ENCODE assay signal across 8 cellular contexts in the genomic region with DNA sequence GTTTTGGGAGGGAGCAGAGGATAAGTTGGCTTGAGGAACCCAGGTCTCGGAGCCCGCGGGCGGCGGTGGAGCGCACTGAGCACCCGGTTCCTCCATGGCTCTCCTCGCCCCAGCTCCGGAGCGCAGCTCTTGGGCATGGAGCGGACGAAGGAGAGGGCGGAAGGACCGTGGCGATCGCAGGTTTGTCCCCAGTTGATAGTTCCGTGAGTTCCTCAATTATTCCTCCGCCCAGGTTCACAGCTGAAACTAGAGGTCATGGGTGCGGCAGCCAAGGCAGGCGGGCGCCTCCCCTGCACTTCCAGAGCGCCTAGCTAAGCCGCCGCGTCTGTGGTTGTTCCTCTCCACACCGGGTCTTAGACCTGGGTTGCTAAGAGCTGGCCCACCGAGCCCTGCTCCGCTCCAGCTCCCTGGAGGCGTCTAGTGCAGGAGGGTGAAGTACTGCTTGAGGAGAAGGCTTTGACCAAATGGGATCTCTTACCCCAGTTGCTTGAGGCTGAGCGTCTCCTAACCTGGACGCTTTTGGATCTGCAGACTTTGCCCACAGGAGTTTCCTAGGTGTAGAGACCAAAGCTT. TPM values are rescaled to one million over a fixed set of nuclear protein-coding genes. Genes with fewer than 3 reads are reported as not detected.
DNase-seq lines count a peak whose midpoint lies in the region; ATAC-seq, FAIRE-seq and TF ChIP-seq lines count a peak whose summit lies in the region.

Gene HTR1B (minus strand): TSS at position 184 of the 573 bp plus-strand sequence. CDS start 88 bp downstream, at position 96.

- 2% methylated on average over 31 of the region's 31 CpGs for WGBS in right cardiac atrium
- 27% methylated on average over 6 of the region's 31 CpGs for WGBS in HepG2 (ENCODE audit: low lambda C conversion rate)

- no peaks in the 10 kb centered on the region for H3K36me3 Mint-ChIP-seq in WTC11

- no peaks in the 10 kb centered on the region for H4K20me1 ChIP-seq in HepG2 (ENCODE audit: insufficient read depth, low read length)

- no peak within 1 kb of the TSS for H3K9ac ChIP-seq in HepG2 (ENCODE audit: insufficient read depth, low read depth, low read length)

- intact Hi-C loops in right cardiac atrium (cut with DNase I), result loop anchor here in 1 of 4 donors (10.0 kb wide), 1 partner anchor 1529 kb away; no protein-coding TSS in a partner anchor
- intact Hi-C loops in HepG2 (cut with micrococcal nuclease; ENCODE audit: unreplicated experiment), result loop anchor here (10.0 kb wide), 1 partner anchor 281 kb away; no protein-coding TSS in a partner anchor

- TF ChIP-seq POLR2A in HepG2 (IDR thresholded peaks at IDR 0.05; ENCODE audit: insufficient read depth in 1 of 2, low read depth in 2 of 2, low read length in 2 of 2), result no peak

- H3K27me3 ChIP-seq in right cardiac atrium (ENCODE audit: control insufficient read depth, insufficient read depth), result no peaks in the 10 kb centered on the region
- peaks cover 1 to 44% of the 10 kb centered on the region in 2 experiments; a peak in 3 of 5 replicates for H3K27me3 ChIP-seq in HepG2 (ENCODE audit: control insufficient read depth in 1 of 2, insufficient read depth in 2 of 2, low read length in 2 of 2)

- H3K4me3 ChIP-seq in right cardiac atrium (ENCODE audit: low read length) (peak within 1 kb of the TSS; percentile 21), retinal pigment epithelial cell (ENCODE audit: low read length) (peak within 1 kb of the TSS; percentile 45), HepG2 (replicated peaks in 1 of 3; ENCODE audit: insufficient read depth in 1 of 3, low read depth in 2 of 3, low read length in 3 of 3) (no peak within 1 kb of the TSS)

- H2AFZ ChIP-seq in HepG2 (ENCODE audit: low read length), result no peak within 1 kb of the TSS

- TF ChIP-seq EP300 in HepG2 (IDR thresholded peaks at IDR 0.05; ENCODE audit: low read depth in 2 of 2, low read length in 2 of 2) (no peak), HepG2 (CRISPR knock-in tag; IDR thresholded peaks at IDR 0.05; ENCODE audit: borderline replicate concordance) (no peak)

- no peak for TF ChIP-seq CTCF in GM20000 (IDR thresholded peaks at IDR 0.05; ENCODE audit: extremely low read depth, missing control alignments)
- TF ChIP-seq CTCF in WTC11 (IDR thresholded peaks at IDR 0.05), result no peak
- TF ChIP-seq CTCF in retinal pigment epithelial cell (conservative IDR thresholded peaks at IDR 0.05; ENCODE audit: low read depth, low read length), result no peak
- no peak for TF ChIP-seq CTCF in HepG2 (CRISPR knock-in tag; IDR thresholded peaks at IDR 0.05)

- H3K36me3 ChIP-seq in HepG2 (replicated peaks in 1 of 2; ENCODE audit: control insufficient read depth in 1 of 2, insufficient read depth in 2 of 2, low read length in 2 of 2), result no peaks in the 10 kb centered on the region

- peak; percentile 16 for DNase-seq in GM20000 (ENCODE audit: low spot score)
- DNase-seq in WTC11 (ENCODE audit: low spot score), result peak; percentile 42
- DNase-seq in right cardiac atrium, result peak in 2 of 3 donors; percentile 24 to 41
- DNase-seq in retinal pigment epithelial cell (ENCODE audit: low read depth), result no peak
- no peak for DNase-seq in HepG2 (ENCODE audit: low spot score)
- no peak for DNase-seq in stimulated activated CD4-positive, alpha-beta T cell treated with anti-CD3 and anti-CD28 coated beads, Interleukin-2, amount 100 ng/mL, for 48 hours

- FAIRE-seq in HepG2 (lab: Jason Lieb, UNC), result no peak

- peaks cover 70% of the 10 kb centered on the region for H3K27me3 Mint-ChIP-seq in WTC11 (ENCODE audit: low read depth)

- CTCF ChIA-PET in WTC11 (lab: Charles Lee) (interaction anchor here (0.6 to 3.4 kb wide), 12 partner anchors 13 to 916 kb away, joined by 3 to 23 read pairs (median 4); no protein-coding TSS in a partner anchor), HepG2 (lab: Yijun Ruan, JAX; ENCODE audit: low intra/inter-chr PET ratio, low total read pairs) (no interaction called here)

- peak within 1 kb of the TSS; percentile 93 for H3K4me3 Mint-ChIP-seq in WTC11

- H3K4me1 ChIP-seq in right cardiac atrium (ENCODE audit: control insufficient read depth, insufficient read depth, low read length) (peaks cover 2% of the 10 kb centered on the region), HepG2 (ENCODE audit: insufficient read depth, low read length) (no peaks in the 10 kb centered on the region)

- ATAC-seq in WTC11 (peak; percentile 10), right cardiac atrium (no peak), HepG2 (no peak; the same call in 2 of the 3 replicates), GM21381 (IDR thresholded peaks at IDR 0.05; ENCODE audit: unreplicated experiment) (no peak), HG03135 (IDR thresholded peaks at IDR 0.05; ENCODE audit: unreplicated experiment) (no peak)

- in situ Hi-C loops in HepG2 (cut with HindIII; ENCODE audit: extremely low pct_ligation_motif_present, low pct_unique_long_range_greater_than_20kb), result no loop called here

- BruUV-seq in HepG2 (replicated peaks; lab: Mats Ljungman, UMichigan), result no TSS peak

- no peak within 1 kb of the TSS for H3K4me2 ChIP-seq in HepG2 (ENCODE audit: low read depth, low read length)

- no peaks in the 10 kb centered on the region for H3K9me3 ChIP-seq in right cardiac atrium (ENCODE audit: control insufficient read depth, low read length)
- H3K9me3 ChIP-seq in HepG2 (ENCODE audit: low read length), result no peaks in the 10 kb centered on the region

- peaks cover 39% of the 10 kb centered on the region for H3K4me1 Mint-ChIP-seq in WTC11

- no peaks in the 10 kb centered on the region for H3K9me3 Mint-ChIP-seq in WTC11

- POLR2A ChIA-PET in WTC11 (lab: Charles Lee), result no interaction called here
- POLR2A ChIA-PET in HepG2 (lab: Yijun Ruan, JAX), result no interaction called here

- no peaks in the 10 kb centered on the region for H3K79me2 ChIP-seq in HepG2 (ENCODE audit: insufficient read depth, low read length)

- no peak for TF ChIP-seq RAD21 in HepG2 (CRISPR knock-in tag; IDR thresholded peaks at IDR 0.05)

- H3K27ac ChIP-seq in right cardiac atrium (ENCODE audit: low read length) (no peak within 1 kb of the TSS), HepG2 (ENCODE audit: extremely low read length, insufficient read depth, low read length) (no peak within 1 kb of the TSS)

- H3K27ac Mint-ChIP-seq in WTC11, result no peak within 1 kb of the TSS

TF ChIP-seq in WTC11, 78 proteins besides CTCF, POLR2A, EP300 and RAD21 (continues in another document):
- TF ChIP-seq ZSCAN18 (CRISPR knock-in tag; IDR thresholded peaks at IDR 0.05) (no peak), JUN (CRISPR knock-in tag; IDR thresholded peaks at IDR 0.05) (0 out of 2 replicates have a peak, but pooled peaks have one; percentile 23), NFE2L1 (CRISPR knock-in tag; IDR thresholded peaks at IDR 0.05) (no peak)

TF ChIP-seq in HepG2, 621 proteins besides CTCF, POLR2A, EP300 and RAD21:
- TF ChIP-seq ZNF331 (CRISPR knock-in tag; IDR thresholded peaks at IDR 0.05) (no peak), U2AF1 (optimal IDR thresholded peaks at IDR 0.05; ENCODE audit: low read depth, low read length) (no peak), MIXL1 (CRISPR knock-in tag; IDR thresholded peaks at IDR 0.05) (no peak)
- TF ChIP-seq, protein P1, sequence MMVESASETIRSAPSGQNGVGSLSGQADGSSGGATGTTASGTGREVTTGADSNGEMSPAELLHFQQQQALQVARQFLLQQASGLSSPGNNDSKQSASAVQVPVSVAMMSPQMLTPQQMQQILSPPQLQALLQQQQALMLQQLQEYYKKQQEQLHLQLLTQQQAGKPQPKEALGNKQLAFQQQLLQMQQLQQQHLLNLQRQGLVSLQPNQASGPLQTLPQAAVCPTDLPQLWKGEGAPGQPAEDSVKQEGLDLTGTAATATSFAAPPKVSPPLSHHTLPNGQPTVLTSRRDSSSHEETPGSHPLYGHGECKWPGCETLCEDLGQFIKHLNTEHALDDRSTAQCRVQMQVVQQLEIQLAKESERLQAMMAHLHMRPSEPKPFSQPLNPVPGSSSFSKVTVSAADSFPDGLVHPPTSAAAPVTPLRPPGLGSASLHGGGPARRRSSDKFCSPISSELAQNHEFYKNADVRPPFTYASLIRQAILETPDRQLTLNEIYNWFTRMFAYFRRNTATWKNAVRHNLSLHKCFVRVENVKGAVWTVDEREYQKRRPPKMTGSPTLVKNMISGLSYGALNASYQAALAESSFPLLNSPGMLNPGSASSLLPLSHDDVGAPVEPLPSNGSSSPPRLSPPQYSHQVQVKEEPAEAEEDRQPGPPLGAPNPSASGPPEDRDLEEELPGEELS (CRISPR knock-in tag; IDR thresholded peaks at IDR 0.05), result no peak

RNA-seq across cellular contexts. Expression of gene HTR1B, which starts in this region (rescaled TPM):
- total RNA-seq in WTC11 (2021), result 1.5 to 1.7 TPM (median 1.6 TPM) in 3 replicates
- not detected for total RNA-seq in right cardiac atrium
- not detected for polyA plus RNA-seq in right cardiac atrium
- not detected in 2 replicates for total RNA-seq in HepG2 (2016; rRNA removed; fragmentation: Illumina TruSeq; extraction: Trizol)
- not detected in 2 replicates for total RNA-seq in HepG2 (2016; cell fraction: cytosol; rRNA removed; fragmentation: Illumina TruSeq; extraction: Trizol; ENCODE audit: low read depth)
- not detected in 2 replicates for total RNA-seq in HepG2 (2016; cell fraction: insoluble cytoplasmic fraction; rRNA removed; fragmentation: Illumina TruSeq; extraction: Trizol)
- total RNA-seq in HepG2 (2016; cell fraction: membrane; rRNA removed; fragmentation: Illumina TruSeq; extraction: Trizol), result not detected in 2 replicates
- not detected in 2 replicates for total RNA-seq in HepG2 (2016; cell fraction: nucleus; rRNA removed; fragmentation: Illumina TruSeq; extraction: Trizol)
- not detected in 2 replicates for polyA plus RNA-seq in HepG2 (2011; rRNA removed)
- not detected in 2 replicates for polyA plus RNA-seq in HepG2 (2011; cell fraction: cytosol; rRNA removed)
- polyA plus RNA-seq in HepG2 (2011; cell fraction: nucleus; rRNA removed), result not detected in 2 replicates
- polyA plus RNA-seq in HepG2 (2012), result not detected in 2 replicates
- not detected in 2 replicates for polyA plus RNA-seq in HepG2 (2016; cell fraction: cytosol; fragmentation: Illumina TruSeq; extraction: Trizol; ENCODE audit: low read depth)
- polyA plus RNA-seq in HepG2 (2016; cell fraction: insoluble cytoplasmic fraction; fragmentation: Illumina TruSeq; extraction: Trizol; ENCODE audit: low read depth), result not detected in 2 replicates
- not detected in 2 replicates for polyA plus RNA-seq in HepG2 (2016; cell fraction: membrane; fragmentation: Illumina TruSeq; extraction: Trizol; ENCODE audit: low read depth)
- not detected in 2 replicates for polyA plus RNA-seq in HepG2 (2016; cell fraction: nucleus; fragmentation: Illumina TruSeq; extraction: Trizol; ENCODE audit: insufficient read depth, low read depth)
- polyA minus RNA-seq in HepG2 (2011; rRNA and poly(A)+ RNA removed; ENCODE audit: low replicate concordance), result 0.19 TPM in 1 of 2 replicates, not detected in the other
- polyA minus RNA-seq in HepG2 (2011; cell fraction: cytosol; rRNA and poly(A)+ RNA removed), result not detected in 2 replicates
- polyA minus RNA-seq in HepG2 (2011; cell fraction: nucleus; rRNA and poly(A)+ RNA removed), result not detected in 2 replicates

Comparison
In these comparisons a context has a peak if more than half of its experiments do, and no peak if none do; other contexts are left out.
1. Peak in DNase-seq and H3K4me3 ChIP-seq in right cardiac atrium; RNA of the gene not detected or under 1 TPM.
2. DNase-seq: peak in GM20000 (single experiment) and WTC11 (single experiment); none in retinal pigment epithelial cell (single experiment), HepG2 (single experiment) and stimulated activated CD4-positive, alpha-beta T cell treated with anti-CD3 and anti-CD28 coated beads, Interleukin-2, amount 100 ng/mL, for 48 hours (0 of 2).